Comparison of ENCODE assay signal across 8 cellular contexts in genomic region chr3:101685050-101685400, GRCh38. TPM values are rescaled to one million over a fixed set of nuclear protein-coding genes. Genes with fewer than 3 reads are reported as not detected.
DNase-seq lines count a peak whose midpoint lies in the region; ATAC-seq, FAIRE-seq and TF ChIP-seq lines count a peak whose summit lies in the region.

No MANE protein-coding gene starts in this region.

- no peak for DNase-seq in GM23248
- no peak for DNase-seq in WERI-Rb-1
- DNase-seq in fibroblast of villous mesenchyme (ENCODE audit: low read depth) = no peak
- no peak for DNase-seq in skeletal muscle cell (ENCODE audit: low read depth)
- no peak for DNase-seq in stimulated activated naive CD4-positive, alpha-beta T cell treated with Interleukin-2 at 50 U/mL for 16 hours (lab: John Stamatoyannopoulos, UW)
- no peak for DNase-seq in H54 (ENCODE audit: insufficient read length, low spot score)
- DNase-seq in KBM-7 = no peak

- no peak for FAIRE-seq in H54 (lab: Jason Lieb, UNC)

- H3K36me3 ChIP-seq in GM23248 (ENCODE audit: low read depth) (peaks cover 54% of the 10 kb centered on the region), WERI-Rb-1 (peaks cover 64% of the 10 kb centered on the region)

- no peaks in the 10 kb centered on the region for H3K9me2 ChIP-seq in GM23248 (ENCODE audit: insufficient read depth)

- H3K27ac ChIP-seq in GM23248 (peak overlapping the region; percentile 87), WERI-Rb-1 (no peak overlapping the region)

- no peak for TF ChIP-seq POLR2A in H54 (IDR thresholded peaks at IDR 0.05; ENCODE audit: low read depth, low read length)

- H3K79me2 ChIP-seq in GM23248 (ENCODE audit: insufficient read depth) = peaks cover 65% of the 10 kb centered on the region

- peak overlapping the region; percentile 97 for H3K9ac ChIP-seq in GM23248

- H3K9me3 ChIP-seq in GM23248 (ENCODE audit: low read depth) (no peaks in the 10 kb centered on the region), WERI-Rb-1 (ENCODE audit: severe bottlenecking) (no peaks in the 10 kb centered on the region)

- in situ Hi-C loops in GM23248 (cut with MboI) = no loop called here
- in situ Hi-C loops in KBM-7 (cut with MboI; ENCODE audit: low pct_unique_long_range_greater_than_20kb, low sequenced_read_pairs) = no loop called here

- peak overlapping the region; percentile 92 for H3K4me2 ChIP-seq in GM23248 (ENCODE audit: unreplicated experiment)

- H2AFZ ChIP-seq in GM23248 = no peak overlapping the region

- peaks cover 3% of the 10 kb centered on the region; the same call in 1 of the 2 replicates for H4K20me1 ChIP-seq in GM23248 (ENCODE audit: insufficient read depth)

- TF ChIP-seq CTCF in WERI-Rb-1 (IDR thresholded peaks at IDR 0.05; ENCODE audit: low read depth, low read length) = no peak
- no peak for TF ChIP-seq CTCF in fibroblast of villous mesenchyme (IDR thresholded peaks at IDR 0.05; ENCODE audit: insufficient read depth, low read depth, low read length)

- peaks cover 63% of the 10 kb centered on the region for H3F3A ChIP-seq in GM23248 (ENCODE audit: insufficient read depth)

- H3K27me3 ChIP-seq in GM23248 (replicated peaks; ENCODE audit: insufficient read depth) (no peaks in the 10 kb centered on the region), WERI-Rb-1 (ENCODE audit: insufficient read depth, low read depth, severe bottlenecking) (no peaks in the 10 kb centered on the region)

- H3K4me1 ChIP-seq in GM23248 (ENCODE audit: insufficient read depth) = peaks cover 29% of the 10 kb centered on the region

- H3K4me3 ChIP-seq in GM23248 (peak overlapping the region; percentile 93), WERI-Rb-1 (ENCODE audit: low read depth, low read length) (peak overlapping the region; percentile 87; the same call in 1 of the 2 replicates), fibroblast of villous mesenchyme (ENCODE audit: low read depth, low read length) (peak overlapping the region; percentile 80), skeletal muscle cell (ENCODE audit: low read depth, low read length) (peak overlapping the region; percentile 97)

- ATAC-seq in HG03571 (IDR thresholded peaks at IDR 0.05; ENCODE audit: unreplicated experiment) = no peak

RNA-seq across cellular contexts. Expression of gene RPL24, which starts 1.5 kb away (rescaled TPM):
- total RNA-seq in GM23248 (2014; rRNA removed; shearing (Covaris generic)) = 578 and 733 TPM in 2 replicates
- polyA plus RNA-seq in GM23248 (2016; fragmentation: Nextera tagmentation; extraction: Ambion mirVana) = 490 TPM in 2 replicates
- total RNA-seq in fibroblast of villous mesenchyme = 1,523 and 2,114 TPM in 2 replicates

RNA-seq across cellular contexts. Expression of gene ZBTB11, which starts 8.1 kb away (rescaled TPM):
- 21.4 and 21.5 TPM in 2 replicates for total RNA-seq in GM23248 (2014; rRNA removed; shearing (Covaris generic))
- polyA plus RNA-seq in GM23248 (2016; fragmentation: Nextera tagmentation; extraction: Ambion mirVana) = 8.5 and 8.7 TPM in 2 replicates
- 20.9 and 33.2 TPM in 2 replicates for total RNA-seq in fibroblast of villous mesenchyme

RNA-seq across cellular contexts. Expression of gene CEP97, which starts 39.4 kb away (rescaled TPM):
- 9.8 and 25.8 TPM in 2 replicates for total RNA-seq in GM23248 (2014; rRNA removed; shearing (Covaris generic))
- 3.3 and 4.3 TPM in 2 replicates for polyA plus RNA-seq in GM23248 (2016; fragmentation: Nextera tagmentation; extraction: Ambion mirVana)
- total RNA-seq in fibroblast of villous mesenchyme = 14.2 and 24.6 TPM in 2 replicates
